Comparison of ENCODE assay signal across 11 cellular contexts in genomic region chr1:48105167-48105566, GRCh38.
DNase-seq lines count a peak whose midpoint lies in the region; ATAC-seq and TF ChIP-seq lines count a peak whose summit lies in the region.
"Had no signal": no experiment of that assay in that cellular context is flagged by ENCODE, and none has a peak within 500 bp of the region (broad histone marks: within the 10 kb centered on the region; RNA-seq: fewer than 3 reads in every experiment).

No MANE protein-coding gene starts in this region.

- CTCF ChIA-PET in mammary epithelial cell (lab: Charles Lee; ENCODE audit: low non-redundant PET) = no interaction called here
- CTCF ChIA-PET in MCF 10A (lab: Yijun Ruan, JAX) = interaction anchor here (0.5 to 3.2 kb wide), 10 partner anchors 11 to 1818 kb away, joined by 3 to 28 read pairs (median 4); no protein-coding TSS in a partner anchor

- peak; percentile 42 for ATAC-seq in left colon
- ATAC-seq in GM21717 (IDR thresholded peaks at IDR 0.05; ENCODE audit: unreplicated experiment) = no peak
- ATAC-seq: activated naive CD8-positive, alpha-beta T cell treated with anti-CD3 and anti-CD28 coated beads, Interleukin-2, amount 50 U/mL, for 24 hours; left cardiac atrium; Right ventricle myocardium inferior had no signal

- H3K4me3 Mint-ChIP-seq in MCF 10A (ENCODE audit: unreplicated experiment) (no peak overlapping the region), type B pancreatic cell (no peak overlapping the region)
- H3K4me3 Mint-ChIP-seq: activated naive CD8-positive, alpha-beta T cell treated with anti-CD3 and anti-CD28 coated beads, Interleukin-2, amount 50 U/mL, for 24 hours had no signal

- intact Hi-C loops in mammary epithelial cell (cut with micrococcal nuclease) = loop anchor here (1.0 kb wide), 2 partner anchors 108 to 367 kb away; partner anchors contain the start of gene TRABD2B
- intact Hi-C loops in MCF 10A (cut with micrococcal nuclease) = loop anchor here (5.0 to 10.0 kb wide), 2 partner anchors 368 to 590 kb away; no protein-coding TSS in a partner anchor
- intact Hi-C loops in left colon (cut with DNase I, micrococcal nuclease) = loop anchor here in 1 of 2 donors (10.0 kb wide), 1 partner anchor 390 kb away; no protein-coding TSS in a partner anchor

- H3K9me3 Mint-ChIP-seq in MCF 10A (ENCODE audit: unreplicated experiment) (no peaks in the 10 kb centered on the region), type B pancreatic cell (no peaks in the 10 kb centered on the region)
- H3K9me3 Mint-ChIP-seq: activated naive CD8-positive, alpha-beta T cell treated with anti-CD3 and anti-CD28 coated beads, Interleukin-2, amount 50 U/mL, for 24 hours had no signal

- H3K27me3 ChIP-seq in mammary epithelial cell (ENCODE audit: insufficient read depth, low read length) = no peaks in the 10 kb centered on the region

- BruUV-seq in mammary epithelial cell (replicated peaks; lab: Mats Ljungman, UMichigan) = no TSS peak
- BruUV-seq in MCF 10A (replicated peaks; lab: Mats Ljungman, UMichigan) = no TSS peak

- H3K4me3 ChIP-seq in mammary epithelial cell (replicated peaks in 1 of 3; ENCODE audit: insufficient read depth in 1 of 3, low read depth in 2 of 3, low read length in 3 of 3) (no peak overlapping the region), cardiac fibroblast (replicated peaks in 1 of 2; ENCODE audit: low read depth in 2 of 2, low read length in 2 of 2) (no peak overlapping the region)

- H3K27ac Mint-ChIP-seq in MCF 10A (ENCODE audit: low read depth, unreplicated experiment) (no peak overlapping the region), type B pancreatic cell (no peak overlapping the region)
- H3K27ac Mint-ChIP-seq: activated naive CD8-positive, alpha-beta T cell treated with anti-CD3 and anti-CD28 coated beads, Interleukin-2, amount 50 U/mL, for 24 hours had no signal

- POLR2A ChIA-PET in MCF 10A (lab: Yijun Ruan, JAX) = no interaction called here

- H3K27ac ChIP-seq in mammary epithelial cell (ENCODE audit: insufficient read depth, low read depth, low read length) = no peak overlapping the region

- no peaks in the 10 kb centered on the region for H4K20me1 ChIP-seq in mammary epithelial cell (ENCODE audit: insufficient read depth, low read length)

- no peaks in the 10 kb centered on the region for H3K9me3 ChIP-seq in mammary epithelial cell (replicated peaks; ENCODE audit: insufficient read depth, low read length)

- H3K4me1 Mint-ChIP-seq in MCF 10A (ENCODE audit: insufficient read depth, unreplicated experiment) = peaks cover 18% of the 10 kb centered on the region
- peaks cover 4% of the 10 kb centered on the region for H3K4me1 Mint-ChIP-seq in type B pancreatic cell (ENCODE audit: unreplicated experiment)

- TF ChIP-seq CTCF in mammary epithelial cell (conservative IDR thresholded peaks at IDR 0.05 in 1 of 2, IDR thresholded peaks at IDR 0.05 in 1 of 2; ENCODE audit: extremely low read depth in 1 of 2, insufficient read depth in 1 of 2, low read depth in 1 of 2, low read length in 2 of 2) = peak; percentile 35 to 41
- no peak for TF ChIP-seq CTCF in MCF 10A (IDR thresholded peaks at IDR 0.05; ENCODE audit: unreplicated experiment)
- TF ChIP-seq CTCF in cardiac fibroblast (IDR thresholded peaks at IDR 0.05; ENCODE audit: low read depth, low read length) = peak; percentile 4
- peak; percentile 37 for TF ChIP-seq CTCF in type B pancreatic cell (conservative IDR thresholded peaks at IDR 0.05)

- H3K36me3 ChIP-seq in mammary epithelial cell (ENCODE audit: insufficient read depth, low read length) = no peaks in the 10 kb centered on the region

- no peaks in the 10 kb centered on the region for H3K4me1 ChIP-seq in mammary epithelial cell (ENCODE audit: insufficient read depth, low read length)

- no peaks in the 10 kb centered on the region for H3K79me2 ChIP-seq in mammary epithelial cell (ENCODE audit: insufficient read depth, low read length)

- 60% methylated on average over 3 of the region's 3 CpGs for WGBS in mammary epithelial cell (ENCODE audit: low coverage, missing lambda C conversion rate)

- H3K36me3 Mint-ChIP-seq in MCF 10A (ENCODE audit: insufficient read depth, unreplicated experiment) = peaks cover 16% of the 10 kb centered on the region
- no peaks in the 10 kb centered on the region for H3K36me3 Mint-ChIP-seq in type B pancreatic cell

- in situ Hi-C loops in mammary epithelial cell (cut with MboI; ENCODE audit: low sequenced_read_pairs in 2 of 2) = loop anchor here (5.0 to 25.0 kb wide), 4 partner anchors 97 to 407 kb away; no protein-coding TSS in a partner anchor

- DNase-seq in mammary epithelial cell (no peak), MCF 10A (ENCODE audit: unreplicated experiment) (no peak), cardiac fibroblast (ENCODE audit: low read depth in 2 of 2) (peak in 1 of 2 donors; percentile 39), left colon (no peak), type B pancreatic cell (ENCODE audit: extremely low spot score, unreplicated experiment) (no peak), AG08395 (ENCODE audit: low spot score) (no peak)
- no peak for DNase-seq in stimulated activated CD4-positive, alpha-beta T cell treated with anti-CD3 and anti-CD28 coated beads, Interleukin-1b, Interleukin-23, amount 100 ng/mL, for 48 hours
- DNase-seq: activated naive CD8-positive, alpha-beta T cell treated with anti-CD3 and anti-CD28 coated beads, Interleukin-2, amount 50 U/mL, for 24 hours; left cardiac atrium had no signal

- H3K4me2 ChIP-seq in mammary epithelial cell (ENCODE audit: insufficient read depth, low read depth, low read length) = no peak overlapping the region

- no peak overlapping the region for H3K9ac ChIP-seq in mammary epithelial cell (ENCODE audit: insufficient read depth, low read length)

- H3K27me3 Mint-ChIP-seq in MCF 10A (ENCODE audit: insufficient read depth, unreplicated experiment) (no peaks in the 10 kb centered on the region), type B pancreatic cell (peaks cover 29% of the 10 kb centered on the region)

- H2AFZ ChIP-seq in mammary epithelial cell (ENCODE audit: low read depth, low read length) = no peak overlapping the region

- dilution Hi-C loops in mammary epithelial cell (cut with HindIII; ENCODE audit: low sequenced_read_pairs) = no loop called here
